Comparison of ENCODE assay signal across 25 cellular contexts in genomic region chr16:9257843-9258242, GRCh38.
"Had no signal": no experiment of that assay in that cellular context is flagged by ENCODE, and none has a peak within 500 bp of the region (broad histone marks: within the 10 kb centered on the region; RNA-seq: fewer than 3 reads in every experiment).

No MANE protein-coding gene starts in this region.

- FAIRE-seq: colon had no signal

- H3K9me3 ChIP-seq: ascending aorta, breast epithelium, esophagus muscularis mucosa, gastroesophageal sphincter, heart right ventricle had no signal

- H3K27ac Mint-ChIP-seq: activated B cell treated with CpG ODN at 0.5 μM for 24 hours; activated CD8-positive, alpha-beta T cell treated with anti-CD3 and anti-CD28 coated beads for 36 hours; activated naive CD4-positive, alpha-beta T cell treated with anti-CD3 and anti-CD28 coated beads, Interleukin-2, amount 10 ng/mL, durations not matched to agents 7 days and 5 days; activated naive CD4-positive, alpha-beta T cell treated with anti-CD3 and anti-CD28 coated beads, Interleukin-2, amount 50 U/mL, for 72 hours; activated naive CD8-positive, alpha-beta T cell treated with anti-CD3 and anti-CD28 coated beads, Interleukin-2, amount 10 ng/mL, durations not matched to agents 7 days and 5 days; activated T-helper 1 cell treated with anti-CD3 and anti-CD28 coated beads, Interleukin-12 subunit alpha, Interleukin-12 subunit beta, Interleukin-2, Interleukin-4 antibody, amounts not matched to agents 30 ng/mL and 10 ng/mL and 1 ng/mL, durations not matched to agents 14 hours and 24 hours and 36 hours; effector memory CD8-positive, alpha-beta T cell; T-helper 17 cell; T-helper 2 cell treated with Interferon-gamma antibody and Interleukin-4, amounts not matched to agents 5 μg/mL and 100 μg/mL, for 36 hours had no signal

- H3K4me1 Mint-ChIP-seq: activated B cell treated with CpG ODN at 0.5 μM for 24 hours; activated naive CD4-positive, alpha-beta T cell treated with anti-CD3 and anti-CD28 coated beads, Interleukin-2, amount 10 ng/mL, durations not matched to agents 7 days and 5 days; brain; T-helper 17 cell had no signal

- DNase-seq: activated B cell treated with CpG ODN at 0.5 μM for 24 hours; activated CD4-positive, alpha-beta T cell treated with anti-CD3 and anti-CD28 coated beads, Interleukin-2, amount 50 U/mL, for 1 hour; activated gamma-delta T cell; activated naive CD4-positive, alpha-beta T cell; cortex of kidney; effector CD4-positive, alpha-beta T cell; effector memory CD8-positive, alpha-beta T cell; foreskin melanocyte; T-helper 17 cell; T1000 had no signal

- H3K4me3 ChIP-seq: ascending aorta, breast epithelium, esophagus muscularis mucosa, gastroesophageal sphincter, heart right ventricle had no signal

- H3K4me3 Mint-ChIP-seq: activated B cell treated with CpG ODN at 0.5 μM for 24 hours; activated CD8-positive, alpha-beta T cell treated with anti-CD3 and anti-CD28 coated beads for 36 hours; activated naive CD4-positive, alpha-beta T cell treated with anti-CD3 and anti-CD28 coated beads, Interleukin-2, amount 10 ng/mL, durations not matched to agents 7 days and 5 days; activated naive CD8-positive, alpha-beta T cell treated with anti-CD3 and anti-CD28 coated beads, Interleukin-2, amount 10 ng/mL, durations not matched to agents 7 days and 5 days; activated T-helper 1 cell treated with anti-CD3 and anti-CD28 coated beads, Interleukin-12 subunit alpha, Interleukin-12 subunit beta, Interleukin-2, Interleukin-4 antibody, amounts not matched to agents 30 ng/mL and 10 ng/mL and 1 ng/mL, durations not matched to agents 14 hours and 24 hours and 36 hours; brain; effector memory CD8-positive, alpha-beta T cell; T-helper 17 cell; T-helper 2 cell treated with Interferon-gamma antibody and Interleukin-4, amounts not matched to agents 5 μg/mL and 100 μg/mL, for 36 hours had no signal

- H3K9me3 Mint-ChIP-seq: activated CD8-positive, alpha-beta T cell treated with anti-CD3 and anti-CD28 coated beads for 36 hours; activated naive CD4-positive, alpha-beta T cell treated with anti-CD3 and anti-CD28 coated beads, Interleukin-2, amount 10 ng/mL, durations not matched to agents 7 days and 5 days; activated naive CD4-positive, alpha-beta T cell treated with anti-CD3 and anti-CD28 coated beads, Interleukin-2, amount 50 U/mL, for 72 hours; activated naive CD8-positive, alpha-beta T cell treated with anti-CD3 and anti-CD28 coated beads, Interleukin-2, amount 10 ng/mL, durations not matched to agents 7 days and 5 days; activated T-helper 1 cell treated with anti-CD3 and anti-CD28 coated beads, Interleukin-12 subunit alpha, Interleukin-12 subunit beta, Interleukin-2, Interleukin-4 antibody, amounts not matched to agents 30 ng/mL and 10 ng/mL and 1 ng/mL, durations not matched to agents 14 hours and 24 hours and 36 hours; T-helper 2 cell treated with Interferon-gamma antibody and Interleukin-4, amounts not matched to agents 5 μg/mL and 100 μg/mL, for 36 hours had no signal

- H3K4me1 ChIP-seq: ascending aorta, breast epithelium, esophagus muscularis mucosa, gastroesophageal sphincter had no signal

- H3K27ac ChIP-seq: ascending aorta, breast epithelium, esophagus muscularis mucosa, gastroesophageal sphincter, heart right ventricle, WERI-Rb-1 had no signal

- H3K27me3 ChIP-seq: ascending aorta had no signal

- ATAC-seq: activated CD4-positive, CD25-positive, alpha-beta regulatory T cell treated with anti-CD3 and anti-CD28 coated beads, Interleukin-2, amount 50 U/mL, for 24 hours; activated CD8-positive, alpha-beta T cell treated with anti-CD3 and anti-CD28 coated beads for 36 hours; effector memory CD8-positive, alpha-beta T cell; gastroesophageal sphincter; T-helper 17 cell had no signal

- H3K36me3 ChIP-seq: ascending aorta, breast epithelium, esophagus muscularis mucosa, gastroesophageal sphincter, heart right ventricle, WERI-Rb-1 had no signal

- H3K36me3 Mint-ChIP-seq: activated naive CD4-positive, alpha-beta T cell treated with anti-CD3 and anti-CD28 coated beads, Interleukin-2, amount 10 ng/mL, durations not matched to agents 7 days and 5 days; activated naive CD4-positive, alpha-beta T cell treated with anti-CD3 and anti-CD28 coated beads, Interleukin-2, amount 50 U/mL, for 72 hours; activated naive CD8-positive, alpha-beta T cell treated with anti-CD3 and anti-CD28 coated beads, Interleukin-2, amount 10 ng/mL, durations not matched to agents 7 days and 5 days; brain had no signal
